Comparison of ENCODE assay signal across 12 cellular contexts in genomic region chr14:60965402-60965801, GRCh38. TPM values are rescaled to one million over a fixed set of nuclear protein-coding genes. Genes with fewer than 3 reads are reported as not detected.
DNase-seq lines count a peak whose midpoint lies in the region; TF ChIP-seq lines count a peak whose summit lies in the region.
"Had no signal": no experiment of that assay in that cellular context is flagged by ENCODE, and none has a peak within 500 bp of the region (broad histone marks: within the 10 kb centered on the region; RNA-seq: fewer than 3 reads in every experiment).

No MANE protein-coding gene starts in this region.

- TF ChIP-seq CTCF in osteoblast (IDR thresholded peaks at IDR 0.05; ENCODE audit: extremely low read depth, low read depth, low read length): no peak

- no peaks in the 10 kb centered on the region for H4K20me1 ChIP-seq in osteoblast (ENCODE audit: insufficient read depth, low read length)

- peak overlapping the region; percentile 32 for H3K27ac ChIP-seq in osteoblast (ENCODE audit: low read depth, low read length)
- H3K27ac ChIP-seq: neural progenitor cell, SJCRH30 had no signal

- peak overlapping the region; percentile 32 for H3K4me2 ChIP-seq in osteoblast (ENCODE audit: insufficient read depth, low read length)
- H3K4me2 ChIP-seq: neural progenitor cell had no signal

- H3K9me3 ChIP-seq in osteoblast (ENCODE audit: low read depth, low read length): no peaks in the 10 kb centered on the region
- H3K9me3 ChIP-seq: SJCRH30 had no signal

- peaks cover 2% of the 10 kb centered on the region for H3K79me2 ChIP-seq in osteoblast (ENCODE audit: insufficient read depth, low read length)

- no peaks in the 10 kb centered on the region for H3K36me3 ChIP-seq in osteoblast (ENCODE audit: insufficient read depth, low read length)
- H3K36me3 ChIP-seq: neural progenitor cell had no signal

- peaks cover 8% of the 10 kb centered on the region for H3K4me1 ChIP-seq in osteoblast (ENCODE audit: insufficient read depth, low read length)
- H3K4me1 ChIP-seq: neural progenitor cell had no signal

- no peak overlapping the region for H3K4me3 ChIP-seq in osteoblast (ENCODE audit: insufficient read depth, low read length)
- H3K4me3 ChIP-seq: neural progenitor cell, SJCRH30 had no signal

- no peak overlapping the region for H2AFZ ChIP-seq in osteoblast (ENCODE audit: low read length)
- H2AFZ ChIP-seq: neural progenitor cell had no signal

- no peaks in the 10 kb centered on the region for H3K27me3 ChIP-seq in osteoblast (ENCODE audit: insufficient read depth, low read length)
- H3K27me3 ChIP-seq: neural progenitor cell, SJCRH30 had no signal

- DNase-seq in GM04503 (ENCODE audit: low read depth) (peak; percentile 45), NCI-H226 (peak; percentile 51), dedifferentiated amniotic fluid mesenchymal stem cell (ENCODE audit: extremely low spot score) (peak; percentile 70), osteoblast (ENCODE audit: insufficient read length, low spot score, missing footprints) (peak; percentile 65), NCI-H748 treated with DMSO at 0.1 percent for 48 hours (lab: John Stamatoyannopoulos, UW) (no peak), epidermal melanocyte (ENCODE audit: insufficient read length, low spot score) (no peak), midbrain (lab: John Stamatoyannopoulos, UW) (no peak)
- DNase-seq: activated CD4-positive, alpha-beta T cell treated with anti-CD3 and anti-CD28 coated beads for 1 hour; endodermal cell; stimulated activated naive B cell treated with anti-CD40 and anti-IgM and Interleukin-4, amounts not matched to agents 10 μg/mL and 1 μg/mL and 100 μg/mL, for 72 hours had no signal

RNA-seq across cellular contexts. Expression of gene TRMT5, which starts 15.5 kb away (rescaled TPM):
- 11.2 and 13.8 TPM in 2 replicates for total RNA-seq in osteoblast

RNA-seq across cellular contexts. Expression of gene SLC38A6, which starts 15.6 kb away (rescaled TPM):
- 112 TPM in 2 replicates for total RNA-seq in osteoblast

Comparison
In these comparisons a context has a peak if more than half of its experiments do, and no peak if none do; other contexts are left out.
1. DNase-seq: peak in GM04503 (single experiment), NCI-H226 (single experiment), dedifferentiated amniotic fluid mesenchymal stem cell (single experiment) and osteoblast (single experiment); none in NCI-H748 treated with DMSO at 0.1 percent for 48 hours (single experiment), epidermal melanocyte (single experiment) and midbrain (single experiment).